1 cellular context compared by ENCODE assay signal in genomic region chr2:143263045-143263625, GRCh38.
TF ChIP-seq lines count a peak whose summit lies in the region.

No MANE protein-coding gene starts in this region.

TF ChIP-seq in H1, 55 proteins besides CTCF, POLR2A, EP300 and RAD21 (continued from another document):
- TF ChIP-seq CTBP2 (IDR thresholded peaks at IDR 0.05; ENCODE audit: borderline replicate concordance, insufficient read depth, insufficient read length, low read length) (no peak), GABPA (IDR thresholded peaks at IDR 0.05; ENCODE audit: borderline replicate concordance, insufficient read depth, low read length) (no peak), SRF (IDR thresholded peaks at IDR 0.05; ENCODE audit: low read depth, low read length) (no peak), HDAC6 (IDR thresholded peaks at IDR 0.05; ENCODE audit: low read depth, low read length) (no peak), ASH2L (IDR thresholded peaks at IDR 0.05; ENCODE audit: low read length) (no peak), CBX8 (IDR thresholded peaks at IDR 0.05; ENCODE audit: borderline replicate concordance, low read depth, low read length) (no peak), TAF1 (IDR thresholded peaks at IDR 0.05; ENCODE audit: low read depth, low read length) (no peak), YY1 (IDR thresholded peaks at IDR 0.05; ENCODE audit: low read depth, low read length) (no peak), MAFK (IDR thresholded peaks at IDR 0.05; ENCODE audit: low read depth, low read length) (no peak), SUZ12 (IDR thresholded peaks at IDR 0.05; ENCODE audit: low read length) (no peak)
- TF ChIP-seq, protein P1, sequence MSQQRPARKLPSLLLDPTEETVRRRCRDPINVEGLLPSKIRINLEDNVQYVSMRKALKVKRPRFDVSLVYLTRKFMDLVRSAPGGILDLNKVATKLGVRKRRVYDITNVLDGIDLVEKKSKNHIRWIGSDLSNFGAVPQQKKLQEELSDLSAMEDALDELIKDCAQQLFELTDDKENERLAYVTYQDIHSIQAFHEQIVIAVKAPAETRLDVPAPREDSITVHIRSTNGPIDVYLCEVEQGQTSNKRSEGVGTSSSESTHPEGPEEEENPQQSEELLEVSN (IDR thresholded peaks at IDR 0.05): no peak
TF ChIP-seq in H1: peak in this region for 0.
